ENCODE assay signal across 13 cellular contexts in the genomic region with DNA sequence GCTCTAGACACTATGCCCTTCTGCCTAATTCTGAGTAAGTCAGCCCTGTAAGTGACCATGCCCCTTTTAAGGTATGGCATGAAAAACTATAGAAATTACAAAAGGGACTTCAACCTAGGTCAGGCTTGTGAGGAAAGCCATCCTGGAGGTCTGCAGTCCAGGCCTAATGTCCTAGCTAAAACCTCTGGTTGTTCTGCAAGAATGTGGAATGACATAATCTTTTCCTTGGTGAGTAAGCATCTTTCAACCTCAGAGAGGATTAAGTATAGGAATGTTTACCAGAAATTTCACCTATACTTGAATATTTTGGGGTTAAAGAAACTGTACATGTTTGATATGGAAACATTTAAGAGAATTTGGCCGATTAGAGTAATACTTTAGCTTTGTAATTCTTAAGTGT. TPM values are rescaled to one million over a fixed set of nuclear protein-coding genes. Genes with fewer than 3 reads are reported as not detected.
A peak's percentile ranks its signal among the peaks of the same experiment; 100 is the strongest.
DNase-seq lines count a peak whose midpoint lies in the region; ATAC-seq and TF ChIP-seq lines count a peak whose summit lies in the region.
"Had no signal": no experiment of that assay in that cellular context is flagged by ENCODE, and none has a peak within 500 bp of the region (broad histone marks: within the 10 kb centered on the region; RNA-seq: fewer than 3 reads in every experiment).

No MANE protein-coding gene starts in this region.

- DNase-seq in Caki2 (ENCODE audit: low read depth) (peak; percentile 35), OCI-M1 (lab: John Stamatoyannopoulos, UW) (peak; percentile 35), dermis blood vessel endothelial cell (peak; percentile 46), non-pigmented ciliary epithelial cell (ENCODE audit: low read depth) (peak; percentile 83), left ventricle myocardium inferior (no peak), NCI-H1436 treated with DMSO at 0.1 percent for 48 hours (lab: John Stamatoyannopoulos, UW) (no peak), inferior parietal cortex (ENCODE audit: extremely low spot score) (no peak)
- DNase-seq: activated CD8-positive, alpha-beta memory T cell treated with anti-CD3 and anti-CD28 coated beads for 24 hours; NCI-H1417 treated with DMSO at 0.1 percent for 48 hours; stomach; T-helper 9 cell had no signal

- H3K4me3 ChIP-seq in left ventricle myocardium inferior = no peak overlapping the region
- H3K4me3 ChIP-seq: neural progenitor cell, stomach had no signal

- H3K9me3 ChIP-seq in left ventricle myocardium inferior (replicated peaks) = peaks cover 10% of the 10 kb centered on the region

- no peaks in the 10 kb centered on the region for H3K36me3 ChIP-seq in left ventricle myocardium inferior
- H3K36me3 ChIP-seq: neural progenitor cell, stomach had no signal

- no peaks in the 10 kb centered on the region for H3K27me3 ChIP-seq in left ventricle myocardium inferior (ENCODE audit: low read depth)
- H3K27me3 ChIP-seq: neural progenitor cell, stomach had no signal

- in situ Hi-C loops in Caki2 (cut with HindIII; ENCODE audit: low pct_unique_long_range_greater_than_20kb, low sequenced_read_pairs) = no loop called here

- no peak overlapping the region for H3K27ac ChIP-seq in left ventricle myocardium inferior (replicated peaks)
- H3K27ac ChIP-seq: neural progenitor cell had no signal

- H3K4me1 ChIP-seq in left ventricle myocardium inferior = no peaks in the 10 kb centered on the region
- H3K4me1 ChIP-seq: neural progenitor cell had no signal

- intact Hi-C loops in left ventricle myocardium inferior (cut with micrococcal nuclease) = no loop called here

- no peak for ATAC-seq in HG02884 (IDR thresholded peaks at IDR 0.05; ENCODE audit: unreplicated experiment)

- TF ChIP-seq CTCF in left ventricle myocardium inferior (IDR thresholded peaks at IDR 0.05; ENCODE audit: borderline replicate concordance) = no peak

RNA-seq across cellular contexts. Expression of a gene that starts 23.8 kb away (rescaled TPM):
- total RNA-seq in Caki2 (2014; rRNA removed; shearing (Covaris generic); ENCODE audit: low replicate concordance) = 1.6 and 2.9 TPM in 2 replicates
- total RNA-seq in dermis blood vessel endothelial cell = 6.6 and 12.0 TPM in 2 replicates
- 1.1 TPM for total RNA-seq in left ventricle myocardium inferior

Comparison
In these comparisons a context has a peak if more than half of its experiments do, and no peak if none do; other contexts are left out.
1. DNase-seq: peak in Caki2 (single experiment), OCI-M1 (single experiment), dermis blood vessel endothelial cell (single experiment) and non-pigmented ciliary epithelial cell (single experiment); none in left ventricle myocardium inferior (single experiment), NCI-H1436 treated with DMSO at 0.1 percent for 48 hours (single experiment) and inferior parietal cortex (single experiment).